Comparison of ENCODE assay signal across 15 cellular contexts in genomic region chr7:142418316-142418715, GRCh38.
"Had no signal": no experiment of that assay in that cellular context is flagged by ENCODE, and none has a peak within 500 bp of the region (broad histone marks: within the 10 kb centered on the region; RNA-seq: fewer than 3 reads in every experiment).

No MANE protein-coding gene starts in this region.

- H3K36me3 Mint-ChIP-seq: activated naive CD8-positive, alpha-beta T cell treated with anti-CD3 and anti-CD28 coated beads, Interleukin-2, amount 10 ng/mL, durations not matched to agents 7 days and 5 days had no signal

- H3K4me3 ChIP-seq: breast epithelium, dorsolateral prefrontal cortex, lung, psoas muscle, suprapubic skin had no signal

- H3K36me3 ChIP-seq: breast epithelium, suprapubic skin had no signal

- H3K9me3 Mint-ChIP-seq: activated naive CD8-positive, alpha-beta T cell treated with anti-CD3 and anti-CD28 coated beads, Interleukin-2, amount 10 ng/mL, durations not matched to agents 7 days and 5 days; nephron had no signal

- H3K4me1 ChIP-seq: breast epithelium, psoas muscle, suprapubic skin had no signal

- H3K27me3 Mint-ChIP-seq: activated naive CD8-positive, alpha-beta T cell treated with anti-CD3 and anti-CD28 coated beads, Interleukin-2, amount 10 ng/mL, durations not matched to agents 7 days and 5 days had no signal

- H3K27me3 ChIP-seq: breast epithelium, dorsolateral prefrontal cortex, suprapubic skin had no signal

- H3K27ac ChIP-seq: breast epithelium, dorsolateral prefrontal cortex, psoas muscle, suprapubic skin had no signal

- H3K4me1 Mint-ChIP-seq: nephron had no signal

- H3K27ac Mint-ChIP-seq: activated naive CD8-positive, alpha-beta T cell treated with anti-CD3 and anti-CD28 coated beads, Interleukin-2, amount 10 ng/mL, durations not matched to agents 7 days and 5 days; nephron had no signal

- ATAC-seq: left cardiac atrium, psoas muscle, sciatic nerve had no signal

- H3K4me3 Mint-ChIP-seq: nephron had no signal

- H3K9me3 ChIP-seq: breast epithelium, psoas muscle, suprapubic skin had no signal

- DNase-seq: activated CD4-positive, alpha-beta T cell treated with anti-CD3 and anti-CD28 coated beads, Interleukin-2, amount 50 U/mL, for 4 hours; activated gamma-delta T cell; activated naive CD8-positive, alpha-beta T cell treated with anti-CD3 and anti-CD28 coated beads, Interleukin-2, amount 10 ng/mL, durations not matched to agents 7 days and 5 days; activated T-cell treated with anti-CD3 and anti-CD28 coated beads, Interleukin-2, amount 50 U/mL, for 1 hour; aorta; dorsolateral prefrontal cortex; left cardiac atrium; psoas muscle; stimulated activated CD4-positive, alpha-beta T cell treated with anti-CD3 and anti-CD28 coated beads, Interleukin-12 subunit alpha, Interleukin-12 subunit beta, amount 100 ng/mL, for 4 hours; stimulated activated naive CD4-positive, alpha-beta T cell treated with Interleukin-2 at 50 U/mL for 16 hours had no signal
